ENCODE assay signal across 21 cellular contexts in genomic region chr1:171110485-171111340, GRCh38. TPM values are rescaled to one million over a fixed set of nuclear protein-coding genes. Genes with fewer than 3 reads are reported as not detected.
DNase-seq lines count a peak whose midpoint lies in the region; ATAC-seq, FAIRE-seq and TF ChIP-seq lines count a peak whose summit lies in the region.
"Had no signal": no experiment of that assay in that cellular context is flagged by ENCODE, and none has a peak within 500 bp of the region (broad histone marks: within the 10 kb centered on the region; RNA-seq: fewer than 3 reads in every experiment).

No MANE protein-coding gene starts in this region.

- no peak for FAIRE-seq in astrocyte (lab: Jason Lieb, UNC)

- H3K27ac ChIP-seq in astrocyte (ENCODE audit: low read depth, low read length) (no peak overlapping the region), tibial nerve (peak overlapping the region in 2 of 4 donors; percentile 28 to 51)
- H3K27ac ChIP-seq: cardiac muscle cell, parathyroid adenoma, RWPE1, WERI-Rb-1 had no signal

- TF ChIP-seq EP300 in tibial nerve (IDR thresholded peaks at IDR 0.05), result no peak

- TF ChIP-seq CTCF in astrocyte (IDR thresholded peaks at IDR 0.05; ENCODE audit: insufficient read depth, low read depth, low read length), result no peak
- TF ChIP-seq CTCF in tibial nerve (IDR thresholded peaks at IDR 0.05), result no peak

- no peaks in the 10 kb centered on the region for H3K27me3 Mint-ChIP-seq in astrocyte (ENCODE audit: low read depth, unreplicated experiment)
- peaks cover 12% of the 10 kb centered on the region for H3K27me3 Mint-ChIP-seq in activated naive CD8-positive, alpha-beta T cell treated with anti-CD3 and anti-CD28 coated beads for 36 hours

- no peak overlapping the region for H3K4me2 ChIP-seq in astrocyte (ENCODE audit: low read length)
- H3K4me2 ChIP-seq in skeletal muscle satellite cell (ENCODE audit: low read length), result peak overlapping the region; percentile 17

- TF ChIP-seq POLR2A in tibial nerve (IDR thresholded peaks at IDR 0.05), result no peak

- no peak overlapping the region for H2AFZ ChIP-seq in astrocyte (ENCODE audit: low read depth, low read length)
- H2AFZ ChIP-seq: parathyroid adenoma had no signal

- H3K36me3 ChIP-seq in astrocyte (ENCODE audit: insufficient read depth, low read length) (no peaks in the 10 kb centered on the region), skeletal muscle satellite cell (ENCODE audit: insufficient read depth, low read length) (no peaks in the 10 kb centered on the region), tibial nerve (no peaks in the 10 kb centered on the region)
- H3K36me3 ChIP-seq: cardiac muscle cell, gastroesophageal sphincter, WERI-Rb-1 had no signal

- H3K4me3 ChIP-seq in astrocyte (ENCODE audit: insufficient read depth, low read depth, low read length), result no peak overlapping the region
- no peak overlapping the region for H3K4me3 ChIP-seq in skeletal muscle satellite cell (ENCODE audit: low read length)
- H3K4me3 ChIP-seq in tibial nerve, result no peak overlapping the region
- H3K4me3 ChIP-seq: cardiac muscle cell, gastroesophageal sphincter had no signal

- H3K4me3 Mint-ChIP-seq in astrocyte (ENCODE audit: unreplicated experiment), result no peak overlapping the region
- H3K4me3 Mint-ChIP-seq in activated naive CD8-positive, alpha-beta T cell treated with anti-CD3 and anti-CD28 coated beads for 36 hours, result no peak overlapping the region
- H3K4me3 Mint-ChIP-seq: activated CD4-positive, alpha-beta memory T cell treated with anti-CD3 and anti-CD28 coated beads for 36 hours; activated naive CD8-positive, alpha-beta T cell; HFFc6; naive thymus-derived CD4-positive, alpha-beta T cell; stimulated activated memory B cell treated with anti-CD40 and anti-IgM and Interleukin-4, amounts not matched to agents 10 μg/mL and 1 μg/mL and 100 μg/mL, for 72 hours had no signal

- ATAC-seq in Right ventricle myocardium superior (ENCODE audit: poor library complexity) (peak; percentile 45), HG02885 (IDR thresholded peaks at IDR 0.05; ENCODE audit: poor library complexity, unreplicated experiment) (no peak)
- ATAC-seq: gastroesophageal sphincter; naive thymus-derived CD4-positive, alpha-beta T cell; stimulated activated memory B cell treated with anti-CD40 and anti-IgM and Interleukin-4, amounts not matched to agents 10 μg/mL and 1 μg/mL and 100 μg/mL, for 72 hours had no signal

- H3K9me3 ChIP-seq in astrocyte (ENCODE audit: insufficient read depth, low read depth, low read length), result no peaks in the 10 kb centered on the region
- no peaks in the 10 kb centered on the region for H3K9me3 ChIP-seq in skeletal muscle satellite cell (replicated peaks; ENCODE audit: low read length)
- H3K9me3 ChIP-seq in tibial nerve, result no peaks in the 10 kb centered on the region
- H3K9me3 ChIP-seq: gastroesophageal sphincter had no signal

- no peaks in the 10 kb centered on the region for H3K79me2 ChIP-seq in astrocyte (ENCODE audit: insufficient read depth, low read length)
- H3K79me2 ChIP-seq: parathyroid adenoma had no signal

- H3K36me3 Mint-ChIP-seq in astrocyte (ENCODE audit: low read depth, unreplicated experiment), result no peaks in the 10 kb centered on the region
- H3K36me3 Mint-ChIP-seq in activated naive CD8-positive, alpha-beta T cell treated with anti-CD3 and anti-CD28 coated beads for 36 hours, result no peaks in the 10 kb centered on the region
- H3K36me3 Mint-ChIP-seq: activated CD4-positive, alpha-beta memory T cell treated with anti-CD3 and anti-CD28 coated beads for 36 hours; activated naive CD8-positive, alpha-beta T cell; naive thymus-derived CD4-positive, alpha-beta T cell; stimulated activated memory B cell treated with anti-CD40 and anti-IgM and Interleukin-4, amounts not matched to agents 10 μg/mL and 1 μg/mL and 100 μg/mL, for 72 hours had no signal

- 62 to 66% methylated on average over 9 of the region's 9 CpGs for WGBS in tibial nerve, 2 donors

- H3K4me1 ChIP-seq in astrocyte (ENCODE audit: insufficient read depth, low read length), result no peaks in the 10 kb centered on the region
- H3K4me1 ChIP-seq in skeletal muscle satellite cell (ENCODE audit: control insufficient read depth, insufficient read depth, low read length), result peaks cover 19% of the 10 kb centered on the region
- peaks cover 0 to 21% (median 0%) of the 10 kb centered on the region in 4 donors for H3K4me1 ChIP-seq in tibial nerve
- H3K4me1 ChIP-seq: parathyroid adenoma had no signal

- DNase-seq in EH (ENCODE audit: low read depth) (peak; percentile 76), astrocyte (ENCODE audit: low read depth) (peak; percentile 16), Right ventricle myocardium superior (no peak), tibial nerve (ENCODE audit: low spot score in 2 of 2) (no peak), mucosa of gallbladder (ENCODE audit: low spot score) (no peak)
- no peak for DNase-seq in activated naive CD8-positive, alpha-beta T cell treated with anti-CD3 and anti-CD28 coated beads for 36 hours
- DNase-seq: activated CD4-positive, alpha-beta memory T cell treated with anti-CD3 and anti-CD28 coated beads for 36 hours; activated T-cell treated with anti-CD3 and anti-CD28 coated beads, Interleukin-2, amount 50 U/mL, for 1 hour; effector memory CD4-positive, alpha-beta T cell; HFFc6; naive thymus-derived CD4-positive, alpha-beta T cell; T-helper 1 cell; WERI-Rb-1 had no signal

- H3K9ac ChIP-seq in astrocyte (ENCODE audit: low read length), result no peak overlapping the region
- H3K9ac ChIP-seq in skeletal muscle satellite cell (ENCODE audit: low read depth, low read length), result no peak overlapping the region
- H3K9ac ChIP-seq: parathyroid adenoma had no signal

- H4K20me1 ChIP-seq in astrocyte (ENCODE audit: insufficient read depth, low read length), result no peaks in the 10 kb centered on the region

- intact Hi-C loops in Right ventricle myocardium superior (cut with DNase I), result no loop called here

- no peak overlapping the region for H3K27ac Mint-ChIP-seq in astrocyte (ENCODE audit: unreplicated experiment)
- H3K27ac Mint-ChIP-seq in activated naive CD8-positive, alpha-beta T cell treated with anti-CD3 and anti-CD28 coated beads for 36 hours, result no peak overlapping the region
- H3K27ac Mint-ChIP-seq: activated CD4-positive, alpha-beta memory T cell treated with anti-CD3 and anti-CD28 coated beads for 36 hours; activated naive CD8-positive, alpha-beta T cell; HFFc6; naive thymus-derived CD4-positive, alpha-beta T cell; stimulated activated memory B cell treated with anti-CD40 and anti-IgM and Interleukin-4, amounts not matched to agents 10 μg/mL and 1 μg/mL and 100 μg/mL, for 72 hours had no signal

- H3K27me3 ChIP-seq in astrocyte (ENCODE audit: insufficient read depth, low read length), result no peaks in the 10 kb centered on the region
- no peaks in the 10 kb centered on the region for H3K27me3 ChIP-seq in skeletal muscle satellite cell (ENCODE audit: control insufficient read depth, insufficient read depth, low read length)
- no peaks in the 10 kb centered on the region for H3K27me3 ChIP-seq in tibial nerve
- H3K27me3 ChIP-seq: cardiac muscle cell, gastroesophageal sphincter had no signal

- H3K4me1 Mint-ChIP-seq in astrocyte (ENCODE audit: low read depth, unreplicated experiment), result no peaks in the 10 kb centered on the region
- H3K4me1 Mint-ChIP-seq in activated naive CD8-positive, alpha-beta T cell treated with anti-CD3 and anti-CD28 coated beads for 36 hours, result no peaks in the 10 kb centered on the region
- H3K4me1 Mint-ChIP-seq: naive thymus-derived CD4-positive, alpha-beta T cell; stimulated activated memory B cell treated with anti-CD40 and anti-IgM and Interleukin-4, amounts not matched to agents 10 μg/mL and 1 μg/mL and 100 μg/mL, for 72 hours had no signal

- H3K9me3 Mint-ChIP-seq in astrocyte (ENCODE audit: unreplicated experiment), result no peaks in the 10 kb centered on the region
- H3K9me3 Mint-ChIP-seq in activated naive CD8-positive, alpha-beta T cell treated with anti-CD3 and anti-CD28 coated beads for 36 hours, result no peaks in the 10 kb centered on the region
- H3K9me3 Mint-ChIP-seq: activated CD4-positive, alpha-beta memory T cell treated with anti-CD3 and anti-CD28 coated beads for 36 hours; HFFc6 had no signal

RNA-seq across cellular contexts. Expression of gene FMO3, which starts 20.0 kb away (rescaled TPM):
- total RNA-seq in astrocyte, result not detected in 2 replicates
- total RNA-seq in Right ventricle myocardium superior, result 1.2 TPM
- total RNA-seq in skeletal muscle satellite cell (2012; rRNA removed), result under 0.01 TPM in 1 of 2 replicates, not detected in the other
- total RNA-seq in tibial nerve, result 1 to 10 TPM; 1.8 to 4.8 (median 3.1) TPM
- 0.86 TPM for total RNA-seq in mucosa of gallbladder
- total RNA-seq in activated naive CD8-positive, alpha-beta T cell treated with anti-CD3 and anti-CD28 coated beads for 36 hours, result not detected
- total RNA-seq: activated CD4-positive, alpha-beta memory T cell treated with anti-CD3 and anti-CD28 coated beads for 36 hours; cardiac muscle cell; naive thymus-derived CD4-positive, alpha-beta T cell had no signal

Comparison
In these comparisons a context has a peak if more than half of its experiments do, and no peak if none do; other contexts are left out.
1. DNase-seq: peak in EH (single experiment) and astrocyte (single experiment); none in Right ventricle myocardium superior (single experiment), tibial nerve (0 of 2), mucosa of gallbladder (single experiment) and activated naive CD8-positive, alpha-beta T cell treated with anti-CD3 and anti-CD28 coated beads for 36 hours (single experiment).